ENCODE assay signal across 8 cellular contexts in the genomic region with DNA sequence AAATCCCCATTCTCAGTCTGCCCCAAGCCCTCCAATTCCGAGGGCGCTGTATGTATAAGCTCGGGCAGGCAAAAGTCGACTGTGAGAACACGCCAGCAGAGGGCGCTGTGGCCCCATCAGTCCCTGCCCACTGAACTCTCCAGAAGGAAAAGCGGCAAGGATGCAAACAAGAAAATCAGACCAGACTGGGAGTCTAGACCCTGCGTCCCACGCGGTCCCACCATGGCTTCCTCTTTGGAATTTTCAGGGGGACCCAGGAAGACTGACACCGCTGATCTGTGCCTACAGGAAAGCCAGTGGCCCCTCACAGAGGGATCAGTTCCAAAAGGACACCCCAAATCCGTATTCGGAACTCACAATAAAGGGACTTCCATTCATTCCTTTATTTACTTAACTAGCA. TPM values are rescaled to one million over a fixed set of nuclear protein-coding genes. Genes with fewer than 3 reads are reported as not detected.
A peak's percentile ranks its signal among the peaks of the same experiment; 100 is the strongest.
DNase-seq lines count a peak whose midpoint lies in the region; ATAC-seq, FAIRE-seq and TF ChIP-seq lines count a peak whose summit lies in the region.

No MANE protein-coding gene starts in this region.

- no peaks in the 10 kb centered on the region for H3K36me3 ChIP-seq in neuron (ENCODE audit: insufficient read depth, low read length)

- peak; percentile 91 for FAIRE-seq in D721Med (lab: Jason Lieb, UNC)

- H3K4me1 ChIP-seq in neuron (ENCODE audit: insufficient read depth, low read length): peaks cover 7% of the 10 kb centered on the region

- DNase-seq in D721Med (ENCODE audit: insufficient read length, low spot score) (peak; percentile 98), RPMI7951 (ENCODE audit: low read depth) (peak; percentile 69), foreskin fibroblast (peak; percentile 65 to 91), stromal cell of bone marrow (ENCODE audit: low read depth) (peak; percentile 54)
- peak; percentile 61 to 63 for DNase-seq in activated T-helper 1 cell treated with anti-CD3 and anti-CD28 coated beads, Interleukin-2, amount 50 U/mL, for 16 hours (ENCODE audit: low read depth in 1 of 2, low spot score in 1 of 2)

- H2AFZ ChIP-seq in neuron (ENCODE audit: low read depth, low read length): peak overlapping the region; percentile 50

- TF ChIP-seq CTCF in D721Med (IDR thresholded peaks at IDR 0.05; ENCODE audit: insufficient read depth, missing control alignments): peak; percentile 99
- TF ChIP-seq CTCF in LNCAP (IDR thresholded peaks at IDR 0.05): peak; percentile 94
- TF ChIP-seq CTCF in foreskin fibroblast (IDR thresholded peaks at IDR 0.05; ENCODE audit: low read depth, low read length): peak; percentile 86

- H3K9me3 ChIP-seq in neuron (ENCODE audit: low read length): no peaks in the 10 kb centered on the region

- H3K4me3 ChIP-seq in foreskin fibroblast (ENCODE audit: low read depth in 1 of 2, low read length in 2 of 2) (no peak overlapping the region), neuron (ENCODE audit: low read length) (no peak overlapping the region)

- peaks cover 3% of the 10 kb centered on the region for H3K27me3 ChIP-seq in neuron (ENCODE audit: insufficient read depth, low read length)

- peak; percentile 83 for ATAC-seq in GM21576 (IDR thresholded peaks at IDR 0.05; ENCODE audit: unreplicated experiment)

RNA-seq across cellular contexts. Expression of a gene that starts 19.5 kb away (rescaled TPM):
- not detected in 2 replicates for total RNA-seq in RPMI7951 (2014; rRNA removed; shearing (Covaris generic))

RNA-seq across cellular contexts. Expression of a gene that starts 35.6 kb away (rescaled TPM):
- total RNA-seq in RPMI7951 (2014; rRNA removed; shearing (Covaris generic)): not detected in 2 replicates
